Comparison of ENCODE assay signal across 8 cellular contexts in the genomic region with DNA sequence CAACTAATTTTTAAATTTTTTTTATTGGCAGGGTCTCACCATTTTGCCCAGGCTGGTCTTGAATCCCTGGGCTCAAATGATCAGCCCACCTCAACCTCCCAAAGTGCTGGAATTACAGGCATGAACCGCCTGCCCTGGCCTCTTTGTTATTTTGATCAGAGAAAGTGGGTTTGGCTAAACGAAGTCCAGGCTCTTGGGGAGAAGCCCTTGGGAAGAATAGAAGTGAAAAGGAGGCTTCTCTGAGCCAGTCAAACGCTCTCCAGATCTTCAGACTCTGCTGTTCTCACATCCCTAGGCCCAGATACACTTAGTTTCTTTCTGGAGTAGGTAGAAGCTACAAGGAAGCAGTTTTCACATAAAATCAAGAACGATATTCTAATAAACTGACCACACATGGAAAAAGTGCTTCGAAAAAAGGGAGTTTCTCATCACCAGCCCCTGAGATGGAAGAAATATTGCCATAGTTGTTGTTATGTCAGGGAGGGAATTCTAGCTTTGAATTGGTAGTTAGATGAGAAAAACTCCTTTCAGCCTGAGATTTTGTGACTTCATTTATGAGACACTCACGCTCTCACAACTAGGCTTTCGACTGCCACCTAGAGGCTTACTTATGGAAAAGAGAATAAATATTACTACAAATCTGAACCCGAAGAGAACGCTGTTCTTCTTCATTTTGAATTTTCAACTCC. TPM values are rescaled to one million over a fixed set of nuclear protein-coding genes. Genes with fewer than 3 reads are reported as not detected.
DNase-seq lines count a peak whose midpoint lies in the region; ATAC-seq, FAIRE-seq and TF ChIP-seq lines count a peak whose summit lies in the region.

No MANE protein-coding gene starts in this region.

- no peak overlapping the region for H2AK5ac ChIP-seq in H1 (ENCODE audit: low read depth, low read length)

- H4K91ac ChIP-seq in H1 (replicated peaks; ENCODE audit: insufficient read length, low read length), result no peak overlapping the region

- no peak overlapping the region for H4K8ac ChIP-seq in H1 (ENCODE audit: extremely low read depth, insufficient read depth, low read length)

- 0 out of 2 replicates have a peak overlapping the region, but pooled peaks have one; percentile 52 for H2BK20ac ChIP-seq in H1 (ENCODE audit: low read length)

- H3K14ac ChIP-seq in H1 (ENCODE audit: insufficient read length), result no peak overlapping the region

- 0 out of 2 replicates have a peak overlapping the region, but pooled peaks have one; percentile 94 for H2BK12ac ChIP-seq in H1 (ENCODE audit: low read depth, low read length)

- no peaks in the 10 kb centered on the region for H3K79me1 ChIP-seq in H1 (ENCODE audit: low read depth, low read length)

- DNase-seq in A549 (ENCODE audit: low read depth in 1 of 2, low spot score in 1 of 2) (peak; percentile 57 to 74), GM06990 (ENCODE audit: extremely low read depth, insufficient read length) (no peak), NCI-H1436 (lab: John Stamatoyannopoulos, UW) (peak; percentile 77), H1 (ENCODE audit: low read depth in 1 of 2, low spot score in 2 of 2) (peak in 1 of 2 experiments; percentile 46), medulla oblongata (ENCODE audit: extremely low spot score) (peak; percentile 91), urothelium cell line (ENCODE audit: low spot score) (peak; percentile 71), cortex of kidney (lab: John Stamatoyannopoulos, UW) (no peak)

- TF ChIP-seq RAD21 in A549 (conservative IDR thresholded peaks at IDR 0.05 in 1 of 2, IDR thresholded peaks at IDR 0.05 in 1 of 2) (peak; percentile 88 to 89), H1 (IDR thresholded peaks at IDR 0.05 in 1 of 2, conservative IDR thresholded peaks at IDR 0.05 in 1 of 2; ENCODE audit: low read depth in 2 of 2, low read length in 2 of 2) (peak; percentile 79 to 83)

- H3K18ac ChIP-seq in H1 (ENCODE audit: extremely low read depth, low read length), result peak overlapping the region; percentile 66

- H2BK120ac ChIP-seq in H1 (replicated peaks; ENCODE audit: low read depth, low read length), result peak overlapping the region; percentile 56

- H3K27ac ChIP-seq in A549 (no peak overlapping the region), H1 (ENCODE audit: low read depth, low read length) (peak overlapping the region; percentile 85)

- peak overlapping the region; percentile 90 for H4K5ac ChIP-seq in H1 (ENCODE audit: insufficient read length, low read depth, low read length)

- TF ChIP-seq POLR2A in A549 (IDR thresholded peaks at IDR 0.05; ENCODE audit: low read length) (no peak), H1 (IDR thresholded peaks at IDR 0.05; ENCODE audit: control extremely low read depth in 1 of 2, low read depth in 2 of 2, low read length in 2 of 2) (no peak)

- no peak for TF ChIP-seq EP300 in A549 (IDR thresholded peaks at IDR 0.05)
- TF ChIP-seq EP300 in H1 (IDR thresholded peaks at IDR 0.05; ENCODE audit: borderline replicate concordance in 1 of 2, low read depth in 2 of 2, low read length in 2 of 2), result no peak

- H3K36me3 ChIP-seq in GM06990 (ENCODE audit: control insufficient read depth, insufficient read depth, low read length) (no peaks in the 10 kb centered on the region), H1 (ENCODE audit: control insufficient read depth in 2 of 4, insufficient read depth in 4 of 4, low read length in 3 of 4) (no peaks in the 10 kb centered on the region)

- H3K4me3 ChIP-seq in A549 (no peak overlapping the region), GM06990 (replicated peaks; ENCODE audit: low read depth, low read length) (no peak overlapping the region), H1 (ENCODE audit: extremely low read depth in 1 of 4, insufficient read depth in 2 of 4, low read depth in 3 of 4, low read length in 4 of 4) (peak overlapping the region in 1 of 4 experiments; percentile 48; a peak in 2 of 8 replicates)

- no peaks in the 10 kb centered on the region; the same call in 1 of the 2 replicates for H3K23me2 ChIP-seq in H1 (ENCODE audit: low read depth, low read length)

- no peak overlapping the region for H2BK15ac ChIP-seq in H1 (ENCODE audit: low read length)

- H3K56ac ChIP-seq in H1 (replicated peaks; ENCODE audit: insufficient read length, low read depth, low read length), result peak overlapping the region; percentile 8

- WGBS in A549 (ENCODE audit: missing lambda C conversion rate), result 29% methylated on average over 9 of the region's 9 CpGs
- 14% methylated on average over 9 of the region's 9 CpGs; no CpG with 5 or more reads in 1 of the 2 experiments for WGBS in H1 (ENCODE audit: extremely low coverage in 1 of 2, insufficient coverage in 1 of 2, insufficient read length in 1 of 2, insufficient replicate concordance in 2 of 2, low coverage in 1 of 2, low lambda C conversion rate in 2 of 2, missing lambda C conversion rate in 1 of 2), 2 experiments

- H3K9me3 ChIP-seq in A549 (no peaks in the 10 kb centered on the region), H1 (ENCODE audit: insufficient read depth in 2 of 2, low read depth in 1 of 2, low read length in 1 of 2) (peaks cover 5 to 10% of the 10 kb centered on the region in 2 experiments; a peak in 3 of 4 replicates)

- ATAC-seq in A549 (peak; percentile 86 to 89), SK-N-SH treated with all-trans-retinoic acid at 6 μM for 48 hours (peak; percentile 90)

- peak overlapping the region; percentile 95; the same call in 1 of the 2 replicates for H2AFZ ChIP-seq in H1 (ENCODE audit: low read length)

- POLR2A ChIA-PET in A549 (lab: Yijun Ruan, JAX) (interaction anchor here (1.1 kb wide), 1 partner anchor 9 kb away, joined by 4 read pairs; no protein-coding TSS in a partner anchor), H1 (lab: Charles Lee; ENCODE audit: partially characterized antibody) (interaction anchor here (0.8 to 1.2 kb wide), 4 partner anchors 9 to 122 kb away, joined by 3 to 4 read pairs (median 4); no protein-coding TSS in a partner anchor)

- H3K27me3 ChIP-seq in GM06990 (replicated peaks; ENCODE audit: control insufficient read depth, insufficient read depth, low read length) (no peaks in the 10 kb centered on the region), H1 (replicated peaks in 1 of 4; ENCODE audit: control insufficient read depth in 3 of 4, extremely low read depth in 1 of 4, insufficient read depth in 3 of 4, low read length in 3 of 4) (no peaks in the 10 kb centered on the region)

- H3K4ac ChIP-seq in H1 (replicated peaks; ENCODE audit: insufficient read length, low read depth, low read length), result no peak overlapping the region

- H3K9ac ChIP-seq in H1 (replicated peaks in 1 of 4; ENCODE audit: extremely low read depth in 1 of 4, low read depth in 3 of 4, low read length in 3 of 4), result peak overlapping the region in 2 of 4 experiments; percentile 9 to 17; a peak in 1 of 7 replicates

- no peaks in the 10 kb centered on the region for H4K20me1 ChIP-seq in H1 (replicated peaks in 1 of 2; ENCODE audit: control insufficient read depth in 1 of 2, insufficient read depth in 2 of 2, low read length in 2 of 2)

- H3K4me1 ChIP-seq in A549 (no peaks in the 10 kb centered on the region), H1 (replicated peaks in 1 of 4; ENCODE audit: control insufficient read depth in 3 of 4, insufficient read depth in 4 of 4, low read length in 3 of 4) (peaks cover 3 to 11% (median 6%) of the 10 kb centered on the region in 4 experiments)

- TF ChIP-seq CTCF in A549 (IDR thresholded peaks at IDR 0.05), result peak; percentile 88
- peak; percentile 53 for TF ChIP-seq CTCF in GM06990 (IDR thresholded peaks at IDR 0.05; ENCODE audit: insufficient read depth, low read length, poor library complexity, severe bottlenecking)
- TF ChIP-seq CTCF in H1 (IDR thresholded peaks at IDR 0.05; ENCODE audit: control extremely low read depth in 1 of 3, insufficient read depth in 1 of 3, low read depth in 1 of 3, low read length in 3 of 3), result peak in 2 of 3 experiments; percentile 54 to 55; a peak in 3 of 4 replicates

- no peaks in the 10 kb centered on the region for H3K79me2 ChIP-seq in H1 (ENCODE audit: control insufficient read depth in 1 of 2, insufficient read depth in 2 of 2, low read length in 2 of 2)

- H2BK5ac ChIP-seq in H1 (ENCODE audit: low read depth, low read length), result peak overlapping the region; percentile 97

- H3K4me2 ChIP-seq in A549 (peak overlapping the region; percentile 8; the same call in 1 of the 3 replicates), H1 (ENCODE audit: insufficient read depth in 1 of 2, low read depth in 2 of 2, low read length in 2 of 2) (peak overlapping the region; percentile 1 to 60)

- no peak overlapping the region for H3K23ac ChIP-seq in H1 (ENCODE audit: insufficient read length)

- CTCF ChIA-PET in A549 (lab: Yijun Ruan, JAX) (interaction anchor here (0.6 to 7.7 kb wide), 84 partner anchors 9 to 481 kb away, joined by 3 to 84 read pairs (median 4); partner anchors contain the start of genes AQP11, CAPN5 and MYO7A), H1 (lab: Charles Lee; ENCODE audit: partially characterized antibody) (interaction anchor here (0.5 to 3.1 kb wide), 37 partner anchors 9 to 593 kb away, joined by 3 to 38 read pairs (median 5); partner anchors contain the start of gene MYO7A)

- FAIRE-seq in A549 (lab: Jason Lieb, UNC), result no peak
- peak; percentile 42 for FAIRE-seq in H1 (lab: Jason Lieb, UNC)
- no peak for FAIRE-seq in urothelium cell line (lab: Jason Lieb, UNC)

TF ChIP-seq in A549, 52 proteins besides CTCF, POLR2A, EP300 and RAD21:
- TF ChIP-seq SMC3 (IDR thresholded peaks at IDR 0.05), result peak; percentile 84
- no peak for TF ChIP-seq NR3C1 (IDR thresholded peaks at IDR 0.05)
TF ChIP-seq in A549: peak in this region for 1.

TF ChIP-seq in SK-N-SH treated with all-trans-retinoic acid at 6 μM for 48 hours, 23 proteins besides CTCF, POLR2A, EP300 and RAD21 (continues in another document):
- no peak for TF ChIP-seq ESRRG (CRISPR knock-in tag; IDR thresholded peaks at IDR 0.05)
- TF ChIP-seq GLIS3 (CRISPR knock-in tag; IDR thresholded peaks at IDR 0.05), result no peak
- TF ChIP-seq RARB (CRISPR knock-in tag; IDR thresholded peaks at IDR 0.05), result no peak

TF ChIP-seq in H1, 55 proteins besides CTCF, POLR2A, EP300 and RAD21 (continues in another document):
- peak; percentile 70 for TF ChIP-seq TEAD4 (IDR thresholded peaks at IDR 0.05; ENCODE audit: low read depth, low read length)

RNA-seq across cellular contexts. Expression of gene AQP11, which starts 41.7 kb away (rescaled TPM):
- polyA plus RNA-seq in A549 (2011; rRNA removed) (2.3 and 2.4 TPM in 2 replicates), A549 (2017; fragmentation: RNase III; extraction: RNeasy Plus Mini Kit Qiagen cat#74134 plus additional on column Dnase treatment) (2.2 to 3.1 TPM (median 2.6 TPM) in 3 replicates), H1 (2011; rRNA removed) (1.5 and 1.6 TPM in 2 replicates)
- 1.9 and 2.6 TPM in 2 replicates for polyA plus RNA-seq in A549 (2012; cell fraction: cytosol; rRNA removed)
- polyA plus RNA-seq in A549 (2012; cell fraction: nucleus; rRNA removed), result 2.8 and 4.5 TPM in 2 replicates
- 2.1 and 2.2 TPM in 2 replicates for polyA minus RNA-seq in A549 (2011; rRNA and poly(A)+ RNA removed)
- total RNA-seq in H1 (2021; fragmentation: NEBNext Ultra II Directional; extraction: Animal tissue kit (Norgen Biotek cat#: 25700)), result 1.1 and 1.2 TPM in 2 replicates
- polyA plus RNA-seq in H1 (2011; cell fraction: cytosol; rRNA removed), result 1.1 TPM
- 4.8 TPM for polyA plus RNA-seq in H1 (2011; cell fraction: nucleus; rRNA removed)
- polyA plus RNA-seq in H1 (2012, experiment 1 of 2), result 1.1 to 1.4 TPM (median 1.3 TPM) in 4 replicates
- 0.79 TPM for polyA plus RNA-seq in H1 (2012, experiment 2 of 2)
- polyA plus RNA-seq in H1 (2013, experiment 1 of 2), result 1.9 TPM
- polyA plus RNA-seq in H1 (2013, experiment 2 of 2), result 1.7 TPM
- polyA minus RNA-seq in H1 (2011; rRNA and poly(A)+ RNA removed), result 0.83 and 1.3 TPM in 2 replicates
- 1.7 TPM for polyA minus RNA-seq in H1 (2011; cell fraction: cytosol; rRNA and poly(A)+ RNA removed)
- 1.8 TPM for polyA minus RNA-seq in H1 (2011; cell fraction: nucleus; rRNA and poly(A)+ RNA removed)

Comparison
In these comparisons a context has a peak if more than half of its experiments do, and no peak if none do; other contexts are left out.
1. DNase-seq: peak in A549 (2 of 2), NCI-H1436 (single experiment), medulla oblongata (single experiment) and urothelium cell line (single experiment); none in GM06990 (single experiment) and cortex of kidney (single experiment).
2. Of the 18 proteins assayed by ChIP-seq in both H1 and A549: peak only in H1: none; only in A549: none; in both: CTCF and RAD21; in neither: 16.
3. Peak in every context shown above with its lines, with median percentiles within 50 percentile points of each other: CTCF ChIP-seq.